Comparison of ENCODE assay signal across 10 cellular contexts in genomic region chr2:109466674-109467575, GRCh38.
DNase-seq lines count a peak whose midpoint lies in the region; ATAC-seq and TF ChIP-seq lines count a peak whose summit lies in the region.
"Had no signal": no experiment of that assay in that cellular context is flagged by ENCODE, and none has a peak within 500 bp of the region (broad histone marks: within the 10 kb centered on the region; RNA-seq: fewer than 3 reads in every experiment).

No MANE protein-coding gene starts in this region.

- intact Hi-C loops in Panc1 (cut with micrococcal nuclease; ENCODE audit: unreplicated experiment), result no loop called here

- ATAC-seq in Panc1 (peak; percentile 73), GM19351 (IDR thresholded peaks at IDR 0.05; ENCODE audit: unreplicated experiment) (no peak)
- ATAC-seq: pancreas had no signal

- no peaks in the 10 kb centered on the region for H4K20me1 ChIP-seq in neural cell (ENCODE audit: insufficient read depth)

- H3K36me3 ChIP-seq in Panc1 (ENCODE audit: control insufficient read depth, insufficient read depth, low read length) (no peaks in the 10 kb centered on the region), neural cell (ENCODE audit: insufficient read depth, low read length) (no peaks in the 10 kb centered on the region)

- H3K9me3 ChIP-seq in Panc1 (ENCODE audit: control insufficient read depth, insufficient read depth, low read depth, low read length) (no peaks in the 10 kb centered on the region), neural cell (ENCODE audit: low read length) (no peaks in the 10 kb centered on the region)
- H3K9me3 ChIP-seq: pancreas had no signal

- in situ Hi-C loops in Panc1 (cut with HindIII; ENCODE audit: low pct_unique_long_range_greater_than_20kb, low sequenced_read_pairs), result no loop called here

- no peaks in the 10 kb centered on the region for H3K9me2 ChIP-seq in neural cell (ENCODE audit: insufficient read depth, low read length)

- no peaks in the 10 kb centered on the region for H3K79me2 ChIP-seq in neural cell (replicated peaks; ENCODE audit: insufficient read depth, low read length)

- H3K27me3 ChIP-seq in Panc1 (ENCODE audit: control insufficient read depth, insufficient read depth, low read length), result no peaks in the 10 kb centered on the region
- H3K27me3 ChIP-seq in neural cell (ENCODE audit: insufficient read depth, low read depth, low read length), result no peaks in the 10 kb centered on the region
- H3K27me3 ChIP-seq: pancreas had no signal

- TF ChIP-seq CTCF in Panc1 (IDR thresholded peaks at IDR 0.05) (no peak), neural cell (IDR thresholded peaks at IDR 0.05; ENCODE audit: poor library complexity, severe bottlenecking) (peak; percentile 35)

- peak overlapping the region; percentile 41 for H3K9ac ChIP-seq in neural cell (ENCODE audit: low read length)

- H3K27ac ChIP-seq in Panc1 (ENCODE audit: low read length) (no peak overlapping the region), neural cell (ENCODE audit: low read length) (peak overlapping the region; percentile 44)
- H3K27ac ChIP-seq: HL-60, pancreas had no signal

- H3K4me2 ChIP-seq in neural cell (ENCODE audit: low read length), result no peak overlapping the region

- DNase-seq in AG20443 (ENCODE audit: low spot score) (peak; percentile 66), Panc1 (ENCODE audit: low read depth, low spot score) (peak; percentile 5), fibroblast of peridontal ligament (ENCODE audit: extremely low read depth) (peak; percentile 51), NCI-H774 (lab: John Stamatoyannopoulos, UW) (no peak), AML-193 (lab: John Stamatoyannopoulos, UW) (no peak)
- no peak for DNase-seq in activated CD4-positive, alpha-beta T cell treated with anti-CD3 and anti-CD28 coated beads for 1 hour

- no peaks in the 10 kb centered on the region for H3F3A ChIP-seq in neural cell (ENCODE audit: insufficient read depth, low read length, poor library complexity, severe bottlenecking)

- TF ChIP-seq RAD21 in neural cell (conservative IDR thresholded peaks at IDR 0.05), result no peak

- no TSS peak for BruUV-seq in Panc1 (replicated peaks; lab: Mats Ljungman, UMichigan)

- peak; percentile 66 for TF ChIP-seq EP300 in neural cell (conservative IDR thresholded peaks at IDR 0.05; ENCODE audit: poor library complexity, severe bottlenecking)

- H3K4me1 ChIP-seq in Panc1 (ENCODE audit: control insufficient read depth, insufficient read depth, low read length), result peaks cover 6% of the 10 kb centered on the region
- H3K4me1 ChIP-seq: pancreas had no signal

- POLR2A ChIA-PET in Panc1 (lab: Charles Lee), result no interaction called here

- no peak overlapping the region for H2AFZ ChIP-seq in neural cell (ENCODE audit: low read depth, low read length)

- CTCF ChIA-PET in Panc1 (lab: Charles Lee), result no interaction called here

- H3K4me3 ChIP-seq in Panc1 (ENCODE audit: low read depth in 2 of 2, low read length in 2 of 2) (no peak overlapping the region), neural cell (ENCODE audit: low read length) (peak overlapping the region; percentile 43)
- H3K4me3 ChIP-seq: pancreas had no signal

TF ChIP-seq in neural cell, 6 proteins besides CTCF, POLR2A, EP300 and RAD21:
- TF ChIP-seq, protein P1, sequence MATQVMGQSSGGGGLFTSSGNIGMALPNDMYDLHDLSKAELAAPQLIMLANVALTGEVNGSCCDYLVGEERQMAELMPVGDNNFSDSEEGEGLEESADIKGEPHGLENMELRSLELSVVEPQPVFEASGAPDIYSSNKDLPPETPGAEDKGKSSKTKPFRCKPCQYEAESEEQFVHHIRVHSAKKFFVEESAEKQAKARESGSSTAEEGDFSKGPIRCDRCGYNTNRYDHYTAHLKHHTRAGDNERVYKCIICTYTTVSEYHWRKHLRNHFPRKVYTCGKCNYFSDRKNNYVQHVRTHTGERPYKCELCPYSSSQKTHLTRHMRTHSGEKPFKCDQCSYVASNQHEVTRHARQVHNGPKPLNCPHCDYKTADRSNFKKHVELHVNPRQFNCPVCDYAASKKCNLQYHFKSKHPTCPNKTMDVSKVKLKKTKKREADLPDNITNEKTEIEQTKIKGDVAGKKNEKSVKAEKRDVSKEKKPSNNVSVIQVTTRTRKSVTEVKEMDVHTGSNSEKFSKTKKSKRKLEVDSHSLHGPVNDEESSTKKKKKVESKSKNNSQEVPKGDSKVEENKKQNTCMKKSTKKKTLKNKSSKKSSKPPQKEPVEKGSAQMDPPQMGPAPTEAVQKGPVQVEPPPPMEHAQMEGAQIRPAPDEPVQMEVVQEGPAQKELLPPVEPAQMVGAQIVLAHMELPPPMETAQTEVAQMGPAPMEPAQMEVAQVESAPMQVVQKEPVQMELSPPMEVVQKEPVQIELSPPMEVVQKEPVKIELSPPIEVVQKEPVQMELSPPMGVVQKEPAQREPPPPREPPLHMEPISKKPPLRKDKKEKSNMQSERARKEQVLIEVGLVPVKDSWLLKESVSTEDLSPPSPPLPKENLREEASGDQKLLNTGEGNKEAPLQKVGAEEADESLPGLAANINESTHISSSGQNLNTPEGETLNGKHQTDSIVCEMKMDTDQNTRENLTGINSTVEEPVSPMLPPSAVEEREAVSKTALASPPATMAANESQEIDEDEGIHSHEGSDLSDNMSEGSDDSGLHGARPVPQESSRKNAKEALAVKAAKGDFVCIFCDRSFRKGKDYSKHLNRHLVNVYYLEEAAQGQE (IDR thresholded peaks at IDR 0.05; ENCODE audit: borderline replicate concordance), result no peak
- TF ChIP-seq SMC3 (conservative IDR thresholded peaks at IDR 0.05; ENCODE audit: poor library complexity), result peak; percentile 30
- no peak for TF ChIP-seq MXI1 (conservative IDR thresholded peaks at IDR 0.05; ENCODE audit: poor library complexity, severe bottlenecking)
- no peak for TF ChIP-seq TAF1 (IDR thresholded peaks at IDR 0.05; ENCODE audit: low read depth)
- TF ChIP-seq POLR2AphosphoS5 (IDR thresholded peaks at IDR 0.05), result peak; percentile 62
- TF ChIP-seq EZH2 (IDR thresholded peaks at IDR 0.05; ENCODE audit: borderline replicate concordance, insufficient read depth, low read length, poor library complexity, severe bottlenecking), result no peak
TF ChIP-seq in neural cell: peak in this region for 2.

Comparison
In these comparisons a context has a peak if more than half of its experiments do, and no peak if none do; other contexts are left out.
1. DNase-seq: peak in AG20443 (single experiment), Panc1 (single experiment) and fibroblast of peridontal ligament (single experiment); none in NCI-H774 (single experiment), AML-193 (0 of 2) and activated CD4-positive, alpha-beta T cell treated with anti-CD3 and anti-CD28 coated beads for 1 hour (single experiment).